Comparison of ENCODE assay signal across 21 cellular contexts in genomic region chr20:20488388-20488787, GRCh38.
DNase-seq lines count a peak whose midpoint lies in the region; ATAC-seq and TF ChIP-seq lines count a peak whose summit lies in the region.
"Had no signal": no experiment of that assay in that cellular context is flagged by ENCODE, and none has a peak within 500 bp of the region (broad histone marks: within the 10 kb centered on the region; RNA-seq: fewer than 3 reads in every experiment).

No MANE protein-coding gene starts in this region.

- peak overlapping the region; percentile 84 for H3K27ac Mint-ChIP-seq in activated CD4-positive, alpha-beta T cell treated with anti-CD3 and anti-CD28 coated beads for 36 hours
- peak overlapping the region; percentile 92 to 99 for H3K27ac Mint-ChIP-seq in activated naive CD4-positive, alpha-beta T cell treated with anti-CD3 and anti-CD28 coated beads, Interleukin-2, amount 50 U/mL, for 72 hours
- peak overlapping the region; percentile 89 for H3K27ac Mint-ChIP-seq in activated naive CD8-positive, alpha-beta T cell
- peak overlapping the region; percentile 84 for H3K27ac Mint-ChIP-seq in stimulated activated memory B cell treated with anti-CD40 and anti-IgM and Interleukin-4, amounts not matched to agents 10 μg/mL and 1 μg/mL and 100 μg/mL, for 72 hours
- H3K27ac Mint-ChIP-seq: B cell had no signal

- no peak overlapping the region for H3K27ac ChIP-seq in upper lobe of right lung
- H3K27ac ChIP-seq: 22Rv1, RWPE1 had no signal

- peaks cover 30% of the 10 kb centered on the region for H3K36me3 ChIP-seq in upper lobe of right lung

- H3K4me1 ChIP-seq in upper lobe of right lung = peaks cover 3% of the 10 kb centered on the region
- H3K4me1 ChIP-seq: Caco-2 had no signal

- H3K4me3 Mint-ChIP-seq in activated CD4-positive, alpha-beta T cell treated with anti-CD3 and anti-CD28 coated beads for 36 hours = peak overlapping the region; percentile 67
- H3K4me3 Mint-ChIP-seq in activated naive CD8-positive, alpha-beta T cell = no peak overlapping the region
- no peak overlapping the region for H3K4me3 Mint-ChIP-seq in stimulated activated memory B cell treated with anti-CD40 and anti-IgM and Interleukin-4, amounts not matched to agents 10 μg/mL and 1 μg/mL and 100 μg/mL, for 72 hours
- H3K4me3 Mint-ChIP-seq: B cell had no signal

- DNase-seq in activated CD4-positive, alpha-beta T cell treated with anti-CD3 and anti-CD28 coated beads for 36 hours = no peak
- DNase-seq in activated CD4-positive, alpha-beta T cell treated with anti-CD3 and anti-CD28 coated beads for 4 hours = no peak
- DNase-seq in activated naive CD4-positive, alpha-beta T cell treated with anti-CD3 and anti-CD28 coated beads, Interleukin-2, amount 50 U/mL, for 72 hours (ENCODE audit: low spot score in 2 of 2) = no peak
- no peak for DNase-seq in activated naive CD4-positive, alpha-beta T cell treated with anti-CD3 and anti-CD28 coated beads, Interleukin-2, amount 50 U/mL, for 16 hours
- DNase-seq in T-helper 9 cell (no peak), upper lobe of right lung (no peak)
- DNase-seq: Caco-2; DMS153; H7; KBM-7; NCI-H1417 treated with DMSO at 0.1 percent for 48 hours; NCI-H1930; NCI-H2171; NK-92 treated with Interleukin-12 subunit alpha and Interleukin-12 subunit beta, amount 100 ng/mL, for 24 hours; OCI-M1 had no signal

- H3K36me3 Mint-ChIP-seq in activated CD4-positive, alpha-beta T cell treated with anti-CD3 and anti-CD28 coated beads for 36 hours (ENCODE audit: low read depth) = peaks cover 35% of the 10 kb centered on the region
- H3K36me3 Mint-ChIP-seq in activated naive CD4-positive, alpha-beta T cell treated with anti-CD3 and anti-CD28 coated beads, Interleukin-2, amount 50 U/mL, for 72 hours = peaks cover 33 to 47% of the 10 kb centered on the region in 2 donors
- H3K36me3 Mint-ChIP-seq in activated naive CD8-positive, alpha-beta T cell = peaks cover 30% of the 10 kb centered on the region
- peaks cover 36% of the 10 kb centered on the region for H3K36me3 Mint-ChIP-seq in stimulated activated memory B cell treated with anti-CD40 and anti-IgM and Interleukin-4, amounts not matched to agents 10 μg/mL and 1 μg/mL and 100 μg/mL, for 72 hours

- H3K4me1 Mint-ChIP-seq in activated CD4-positive, alpha-beta T cell treated with anti-CD3 and anti-CD28 coated beads for 36 hours = peaks cover 67% of the 10 kb centered on the region
- peaks cover 34% of the 10 kb centered on the region for H3K4me1 Mint-ChIP-seq in activated naive CD8-positive, alpha-beta T cell (ENCODE audit: low read depth)
- H3K4me1 Mint-ChIP-seq in stimulated activated memory B cell treated with anti-CD40 and anti-IgM and Interleukin-4, amounts not matched to agents 10 μg/mL and 1 μg/mL and 100 μg/mL, for 72 hours = peaks cover 36% of the 10 kb centered on the region

- intact Hi-C loops in activated CD4-positive, alpha-beta T cell treated with anti-CD3 and anti-CD28 coated beads for 36 hours (cut with DNase I, micrococcal nuclease) = loop anchor here (1.0 to 5.0 kb wide), 4 partner anchors 8 to 124 kb away; partner anchors contain the start of gene INSM1 (in 1 of the 2)
- intact Hi-C loops in upper lobe of right lung (cut with DNase I) = no loop called here

- no peaks in the 10 kb centered on the region for H3K9me3 ChIP-seq in upper lobe of right lung
- H3K9me3 ChIP-seq: Caco-2 had no signal

- POLR2A ChIA-PET in activated CD4-positive, alpha-beta T cell treated with anti-CD3 and anti-CD28 coated beads for 36 hours (lab: Charles Lee) = interaction anchor here (0.7 to 2.6 kb wide), 5 partner anchors 8 to 436 kb away, joined by 3 to 17 read pairs (median 7); partner anchors contain the start of gene CRNKL1

- no peak overlapping the region for H3K4me3 ChIP-seq in upper lobe of right lung

- no peak for TF ChIP-seq CTCF in upper lobe of right lung (IDR thresholded peaks at IDR 0.05)

- no peaks in the 10 kb centered on the region for H3K27me3 ChIP-seq in upper lobe of right lung

- no peaks in the 10 kb centered on the region for H3K27me3 Mint-ChIP-seq in activated CD4-positive, alpha-beta T cell treated with anti-CD3 and anti-CD28 coated beads for 36 hours
- H3K27me3 Mint-ChIP-seq in activated naive CD8-positive, alpha-beta T cell = no peaks in the 10 kb centered on the region
- no peaks in the 10 kb centered on the region for H3K27me3 Mint-ChIP-seq in stimulated activated memory B cell treated with anti-CD40 and anti-IgM and Interleukin-4, amounts not matched to agents 10 μg/mL and 1 μg/mL and 100 μg/mL, for 72 hours
- H3K27me3 Mint-ChIP-seq: B cell; CD4-positive, CD25-positive, alpha-beta regulatory T cell had no signal

- H3K9me3 Mint-ChIP-seq in activated CD4-positive, alpha-beta T cell treated with anti-CD3 and anti-CD28 coated beads for 36 hours (ENCODE audit: low read depth) = no peaks in the 10 kb centered on the region
- H3K9me3 Mint-ChIP-seq in activated naive CD4-positive, alpha-beta T cell treated with anti-CD3 and anti-CD28 coated beads, Interleukin-2, amount 50 U/mL, for 72 hours = no peaks in the 10 kb centered on the region
- no peaks in the 10 kb centered on the region for H3K9me3 Mint-ChIP-seq in activated naive CD8-positive, alpha-beta T cell (ENCODE audit: low read depth)
- no peaks in the 10 kb centered on the region for H3K9me3 Mint-ChIP-seq in stimulated activated memory B cell treated with anti-CD40 and anti-IgM and Interleukin-4, amounts not matched to agents 10 μg/mL and 1 μg/mL and 100 μg/mL, for 72 hours
- H3K9me3 Mint-ChIP-seq: CD4-positive, CD25-positive, alpha-beta regulatory T cell had no signal

- CTCF ChIA-PET in activated CD4-positive, alpha-beta T cell treated with anti-CD3 and anti-CD28 coated beads for 36 hours (lab: Charles Lee) = interaction anchor here (1.3 to 1.6 kb wide), 2 partner anchors 9 to 14 kb away, joined by 3 to 4 read pairs; no protein-coding TSS in a partner anchor

- no peak for ATAC-seq in activated CD4-positive, alpha-beta T cell treated with anti-CD3 and anti-CD28 coated beads for 36 hours
- no peak for ATAC-seq in activated naive CD4-positive, alpha-beta T cell treated with anti-CD3 and anti-CD28 coated beads, Interleukin-2, amount 50 U/mL, for 72 hours
- no peak for ATAC-seq in stimulated activated memory B cell treated with anti-CD40 and anti-IgM and Interleukin-4, amounts not matched to agents 10 μg/mL and 1 μg/mL and 100 μg/mL, for 72 hours
- ATAC-seq in upper lobe of right lung = no peak
